ENCODE assay signal across 16 cellular contexts in the genomic region with DNA sequence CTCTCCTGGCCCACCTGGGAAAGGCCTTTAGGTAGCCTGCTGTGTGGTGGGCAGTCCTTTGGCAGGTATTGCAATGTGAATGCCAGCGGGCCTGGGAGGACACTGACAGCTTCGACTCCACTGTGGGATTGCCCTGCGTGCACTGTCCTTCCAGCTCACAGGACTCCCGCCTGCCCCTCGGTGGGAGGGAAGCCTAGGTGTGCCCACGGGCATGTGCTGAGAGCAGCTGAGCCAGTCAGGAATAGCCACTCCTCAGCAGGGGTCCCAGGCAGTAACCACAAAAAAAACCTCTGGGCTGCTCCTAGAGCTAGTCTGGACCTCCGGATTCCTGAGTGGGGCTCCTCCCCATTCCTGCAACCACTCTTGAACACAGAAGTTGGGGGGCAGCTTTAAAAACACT.
DNase-seq lines count a peak whose midpoint lies in the region; ATAC-seq, FAIRE-seq and TF ChIP-seq lines count a peak whose summit lies in the region.
"Had no signal": no experiment of that assay in that cellular context is flagged by ENCODE, and none has a peak within 500 bp of the region (broad histone marks: within the 10 kb centered on the region; RNA-seq: fewer than 3 reads in every experiment).

No MANE protein-coding gene starts in this region.

- peak; percentile 12 for ATAC-seq in GM23338
- no peak for ATAC-seq in GM21367 (IDR thresholded peaks at IDR 0.05; ENCODE audit: unreplicated experiment)

- H3K9ac ChIP-seq in endodermal cell (ENCODE audit: extremely low read depth, low read length, poor library complexity, severe bottlenecking) (no peak overlapping the region), colonic mucosa (ENCODE audit: low read depth in 2 of 2, low read length in 2 of 2) (no peak overlapping the region)

- H3K27ac Mint-ChIP-seq in GM23338 (peak overlapping the region; percentile 74; the same call in 1 of the 2 replicates), endodermal cell (no peak overlapping the region)
- H3K27ac Mint-ChIP-seq: B cell; CD4-positive, alpha-beta T cell; HFFc6 had no signal

- peaks cover 25% of the 10 kb centered on the region for H3K4me1 ChIP-seq in GM23338 (ENCODE audit: insufficient read depth)
- H3K4me1 ChIP-seq in endodermal cell (ENCODE audit: control insufficient read depth, insufficient read depth, low read length) = no peaks in the 10 kb centered on the region
- H3K4me1 ChIP-seq in osteoblast (ENCODE audit: insufficient read depth, low read length) = peaks cover 15% of the 10 kb centered on the region
- H3K4me1 ChIP-seq in colonic mucosa = no peaks in the 10 kb centered on the region

- H3K9me2 ChIP-seq in GM23338 (ENCODE audit: insufficient read depth) = 0 out of 2 replicates have a peak, but pooled peaks cover 2% of the 10 kb centered on the region

- H3K27me3 Mint-ChIP-seq in GM23338 (ENCODE audit: insufficient read depth, low read depth, poor library complexity) (peaks cover under 1% of the 10 kb centered on the region), endodermal cell (ENCODE audit: insufficient read depth) (peaks cover 6% of the 10 kb centered on the region)
- H3K27me3 Mint-ChIP-seq: CD4-positive, alpha-beta T cell had no signal

- no peak for TF ChIP-seq CTCF in GM23338 (conservative IDR thresholded peaks at IDR 0.05; ENCODE audit: low read depth in 2 of 2)
- no peak for TF ChIP-seq CTCF in astrocyte of the cerebellum (IDR thresholded peaks at IDR 0.05; ENCODE audit: low read depth, low read length, missing control alignments)
- no peak for TF ChIP-seq CTCF in endodermal cell (conservative IDR thresholded peaks at IDR 0.05)
- no peak for TF ChIP-seq CTCF in osteoblast (IDR thresholded peaks at IDR 0.05; ENCODE audit: extremely low read depth, low read depth, low read length)
- TF ChIP-seq CTCF in colonic mucosa (IDR thresholded peaks at IDR 0.05) = no peak

- H3K36me3 Mint-ChIP-seq in GM23338 (ENCODE audit: low read depth) (no peaks in the 10 kb centered on the region), endodermal cell (ENCODE audit: low read depth) (no peaks in the 10 kb centered on the region)

- H3K79me2 ChIP-seq in GM23338 (replicated peaks; ENCODE audit: insufficient read depth) (no peaks in the 10 kb centered on the region), osteoblast (ENCODE audit: insufficient read depth, low read length) (no peaks in the 10 kb centered on the region)

- H3K36me3 ChIP-seq in GM23338 (ENCODE audit: insufficient read depth) (no peaks in the 10 kb centered on the region; the same call in 1 of the 2 replicates), endodermal cell (ENCODE audit: control insufficient read depth, insufficient read depth, low read length) (no peaks in the 10 kb centered on the region), osteoblast (ENCODE audit: insufficient read depth, low read length) (no peaks in the 10 kb centered on the region), colonic mucosa (no peaks in the 10 kb centered on the region)

- in situ Hi-C loops in astrocyte of the cerebellum (cut with HindIII; ENCODE audit: low sequenced_read_pairs) = no loop called here

- H3K9me3 ChIP-seq in endodermal cell (ENCODE audit: control insufficient read depth, low read length) (no peaks in the 10 kb centered on the region), osteoblast (ENCODE audit: low read depth, low read length) (no peaks in the 10 kb centered on the region), colonic mucosa (no peaks in the 10 kb centered on the region)

- no peak overlapping the region for H3K4me3 ChIP-seq in GM23338
- no peak overlapping the region for H3K4me3 ChIP-seq in astrocyte of the cerebellum (ENCODE audit: low read depth, low read length)
- H3K4me3 ChIP-seq in endodermal cell (ENCODE audit: low read length) = no peak overlapping the region
- H3K4me3 ChIP-seq in osteoblast (ENCODE audit: insufficient read depth, low read length) = no peak overlapping the region
- H3K4me3 ChIP-seq in colonic mucosa = no peak overlapping the region

- H3K4me3 Mint-ChIP-seq in GM23338 = no peak overlapping the region
- no peak overlapping the region for H3K4me3 Mint-ChIP-seq in endodermal cell
- H3K4me3 Mint-ChIP-seq: B cell; CD4-positive, alpha-beta T cell; HFFc6 had no signal

- intact Hi-C loops in colonic mucosa (cut with DNase I) = no loop called here

- peak overlapping the region; percentile 80; the same call in 1 of the 2 replicates for H2AFZ ChIP-seq in GM23338
- H2AFZ ChIP-seq in osteoblast (ENCODE audit: low read length) = no peak overlapping the region

- WGBS in endodermal cell (ENCODE audit: insufficient coverage in 1 of 2, insufficient read length in 1 of 2), 2 experiments = 83 to 94% methylated on average over 5 to 7 of the region's 7 CpGs

- H3F3A ChIP-seq in GM23338 (replicated peaks; ENCODE audit: low read depth) = peaks cover 5% of the 10 kb centered on the region

- H3K9me3 Mint-ChIP-seq in GM23338 (peaks cover 4% of the 10 kb centered on the region; the same call in 1 of the 3 replicates), endodermal cell (peaks cover 7% of the 10 kb centered on the region)

- H3K27ac ChIP-seq in GM23338 (ENCODE audit: low read depth) = no peak overlapping the region
- H3K27ac ChIP-seq in endodermal cell (ENCODE audit: low read depth, low read length) = no peak overlapping the region
- no peak overlapping the region for H3K27ac ChIP-seq in osteoblast (ENCODE audit: low read depth, low read length)
- no peak overlapping the region for H3K27ac ChIP-seq in colonic mucosa

- no peaks in the 10 kb centered on the region for H4K20me1 ChIP-seq in GM23338 (replicated peaks; ENCODE audit: insufficient read depth)
- H4K20me1 ChIP-seq in osteoblast (ENCODE audit: insufficient read depth, low read length) = no peaks in the 10 kb centered on the region

- no peak for FAIRE-seq in GM12892 (lab: Jason Lieb, UNC)
- FAIRE-seq: A204.1, GM18507 had no signal

- TF ChIP-seq POLR2A in GM12892 (IDR thresholded peaks at IDR 0.05; ENCODE audit: low read depth, low read length) = no peak

- H3K4me2 ChIP-seq in GM23338 = peak overlapping the region; percentile 71; the same call in 1 of the 2 replicates
- H3K4me2 ChIP-seq in osteoblast (ENCODE audit: insufficient read depth, low read length) = no peak overlapping the region

- DNase-seq in GM23338 (ENCODE audit: low spot score) (no peak), astrocyte of the cerebellum (ENCODE audit: low read depth) (peak; percentile 22), endodermal cell (peak; percentile 59), osteoblast (ENCODE audit: insufficient read length, low spot score, missing footprints) (peak; percentile 11), colonic mucosa (no peak), GM12892 (ENCODE audit: insufficient read length) (no peak)
- DNase-seq: C1 segment of cervical spinal cord; CD4-positive, alpha-beta T cell; GF-D8; GOT3; HCEC 1CT; HFFc6 had no signal

- H3K27me3 ChIP-seq in GM23338 (ENCODE audit: insufficient read depth) (no peaks in the 10 kb centered on the region), endodermal cell (ENCODE audit: control insufficient read depth, insufficient read depth, low read length, poor library complexity, severe bottlenecking) (no peaks in the 10 kb centered on the region), osteoblast (ENCODE audit: insufficient read depth, low read length) (peaks cover 8% of the 10 kb centered on the region), colonic mucosa (no peaks in the 10 kb centered on the region)

- H3K4me1 Mint-ChIP-seq in GM23338 (peaks cover 26% of the 10 kb centered on the region), endodermal cell (peaks cover 17% of the 10 kb centered on the region)
- H3K4me1 Mint-ChIP-seq: B cell had no signal

TF ChIP-seq in GM23338, 12 proteins besides CTCF, POLR2A, EP300 and RAD21 (continues in another document):
- TF ChIP-seq STAT1 (IDR thresholded peaks at IDR 0.05; ENCODE audit: unreplicated experiment) (no peak), JUNB (IDR thresholded peaks at IDR 0.05; ENCODE audit: unreplicated experiment) (no peak), CREB1 (CRISPR knock-in tag; IDR thresholded peaks at IDR 0.05; ENCODE audit: low read depth) (no peak), EZH2phosphoT487 (IDR thresholded peaks at IDR 0.05; ENCODE audit: unreplicated experiment) (no peak), NANOG (IDR thresholded peaks at IDR 0.05; ENCODE audit: borderline replicate concordance) (no peak), ZNF331 (CRISPR knock-in tag; IDR thresholded peaks at IDR 0.05; ENCODE audit: low read depth) (no peak)
- TF ChIP-seq, protein P1, sequence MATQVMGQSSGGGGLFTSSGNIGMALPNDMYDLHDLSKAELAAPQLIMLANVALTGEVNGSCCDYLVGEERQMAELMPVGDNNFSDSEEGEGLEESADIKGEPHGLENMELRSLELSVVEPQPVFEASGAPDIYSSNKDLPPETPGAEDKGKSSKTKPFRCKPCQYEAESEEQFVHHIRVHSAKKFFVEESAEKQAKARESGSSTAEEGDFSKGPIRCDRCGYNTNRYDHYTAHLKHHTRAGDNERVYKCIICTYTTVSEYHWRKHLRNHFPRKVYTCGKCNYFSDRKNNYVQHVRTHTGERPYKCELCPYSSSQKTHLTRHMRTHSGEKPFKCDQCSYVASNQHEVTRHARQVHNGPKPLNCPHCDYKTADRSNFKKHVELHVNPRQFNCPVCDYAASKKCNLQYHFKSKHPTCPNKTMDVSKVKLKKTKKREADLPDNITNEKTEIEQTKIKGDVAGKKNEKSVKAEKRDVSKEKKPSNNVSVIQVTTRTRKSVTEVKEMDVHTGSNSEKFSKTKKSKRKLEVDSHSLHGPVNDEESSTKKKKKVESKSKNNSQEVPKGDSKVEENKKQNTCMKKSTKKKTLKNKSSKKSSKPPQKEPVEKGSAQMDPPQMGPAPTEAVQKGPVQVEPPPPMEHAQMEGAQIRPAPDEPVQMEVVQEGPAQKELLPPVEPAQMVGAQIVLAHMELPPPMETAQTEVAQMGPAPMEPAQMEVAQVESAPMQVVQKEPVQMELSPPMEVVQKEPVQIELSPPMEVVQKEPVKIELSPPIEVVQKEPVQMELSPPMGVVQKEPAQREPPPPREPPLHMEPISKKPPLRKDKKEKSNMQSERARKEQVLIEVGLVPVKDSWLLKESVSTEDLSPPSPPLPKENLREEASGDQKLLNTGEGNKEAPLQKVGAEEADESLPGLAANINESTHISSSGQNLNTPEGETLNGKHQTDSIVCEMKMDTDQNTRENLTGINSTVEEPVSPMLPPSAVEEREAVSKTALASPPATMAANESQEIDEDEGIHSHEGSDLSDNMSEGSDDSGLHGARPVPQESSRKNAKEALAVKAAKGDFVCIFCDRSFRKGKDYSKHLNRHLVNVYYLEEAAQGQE (IDR thresholded peaks at IDR 0.05; ENCODE audit: unreplicated experiment) = no peak
- TF ChIP-seq, protein P2, sequence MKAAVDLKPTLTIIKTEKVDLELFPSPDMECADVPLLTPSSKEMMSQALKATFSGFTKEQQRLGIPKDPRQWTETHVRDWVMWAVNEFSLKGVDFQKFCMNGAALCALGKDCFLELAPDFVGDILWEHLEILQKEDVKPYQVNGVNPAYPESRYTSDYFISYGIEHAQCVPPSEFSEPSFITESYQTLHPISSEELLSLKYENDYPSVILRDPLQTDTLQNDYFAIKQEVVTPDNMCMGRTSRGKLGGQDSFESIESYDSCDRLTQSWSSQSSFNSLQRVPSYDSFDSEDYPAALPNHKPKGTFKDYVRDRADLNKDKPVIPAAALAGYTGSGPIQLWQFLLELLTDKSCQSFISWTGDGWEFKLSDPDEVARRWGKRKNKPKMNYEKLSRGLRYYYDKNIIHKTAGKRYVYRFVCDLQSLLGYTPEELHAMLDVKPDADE (IDR thresholded peaks at IDR 0.05) = no peak

Comparison
In these comparisons a context has a peak if more than half of its experiments do, and no peak if none do; other contexts are left out.
1. DNase-seq: peak in astrocyte of the cerebellum (single experiment), endodermal cell (single experiment) and osteoblast (single experiment); none in GM23338 (single experiment), colonic mucosa (single experiment) and GM12892 (single experiment).